1 cellular context compared by ENCODE assay signal in genomic region chr18:55511277-55511676, GRCh38.
TF ChIP-seq lines count a peak whose summit lies in the region.

No MANE protein-coding gene starts in this region.

TF ChIP-seq in WTC11, 78 proteins besides CTCF, POLR2A, EP300 and RAD21 (continued from another document):
- TF ChIP-seq CDX4 (CRISPR knock-in tag; IDR thresholded peaks at IDR 0.05; ENCODE audit: borderline replicate concordance) (no peak), MAX (CRISPR knock-in tag; IDR thresholded peaks at IDR 0.05) (no peak), ZNF138 (CRISPR knock-in tag; conservative IDR thresholded peaks at IDR 0.05) (no peak), ARID4B (CRISPR knock-in tag; IDR thresholded peaks at IDR 0.05; ENCODE audit: borderline replicate concordance) (no peak), ZNF281 (CRISPR knock-in tag; IDR thresholded peaks at IDR 0.05) (no peak), TEAD4 (CRISPR knock-in tag; IDR thresholded peaks at IDR 0.05) (no peak), ZSCAN18 (CRISPR knock-in tag; IDR thresholded peaks at IDR 0.05) (no peak), OVOL2 (CRISPR knock-in tag; IDR thresholded peaks at IDR 0.05; ENCODE audit: borderline replicate concordance) (no peak), HMGA2 (CRISPR knock-in tag; IDR thresholded peaks at IDR 0.05) (no peak), ZNF532 (CRISPR knock-in tag; IDR thresholded peaks at IDR 0.05; ENCODE audit: borderline replicate concordance) (no peak), SMAD4 (CRISPR knock-in tag; IDR thresholded peaks at IDR 0.05) (no peak), NFYB (CRISPR knock-in tag; conservative IDR thresholded peaks at IDR 0.05; ENCODE audit: low read depth) (no peak), ZNF317 (CRISPR knock-in tag; IDR thresholded peaks at IDR 0.05; ENCODE audit: borderline replicate concordance, low read depth) (no peak), AFF4 (CRISPR knock-in tag; IDR thresholded peaks at IDR 0.05; ENCODE audit: borderline replicate concordance) (no peak)
